9 cellular contexts compared by ENCODE assay signal in genomic region chr1:231927431-231927830, GRCh38.
"Had no signal": no experiment of that assay in that cellular context is flagged by ENCODE, and none has a peak within 500 bp of the region (broad histone marks: within the 10 kb centered on the region; RNA-seq: fewer than 3 reads in every experiment).

No MANE protein-coding gene starts in this region.

- DNase-seq: activated CD4-positive, alpha-beta T cell treated with anti-CD3 and anti-CD28 coated beads for 1 hour; activated CD4-positive, alpha-beta T cell treated with anti-CD3 and anti-CD28 coated beads, Interleukin-2, amount 50 U/mL, for 48 hours; effector memory CD4-positive, alpha-beta T cell; esophagus squamous epithelium; lower lobe of right lung; sigmoid colon; stimulated activated CD4-positive, alpha-beta T cell treated with anti-CD3 and anti-CD28 coated beads, Interleukin-4, amount 100 ng/mL, for 24 hours; upper lobe of left lung; WERI-Rb-1 had no signal
